In genomic region chr19:51726049-51726448, GRCh38 we compare ENCODE assay signal across 13 cellular contexts. TPM values are rescaled to one million over a fixed set of nuclear protein-coding genes. Genes with fewer than 3 reads are reported as not detected.
DNase-seq lines count a peak whose midpoint lies in the region; ATAC-seq, FAIRE-seq and TF ChIP-seq lines count a peak whose summit lies in the region.
"Had no signal": no experiment of that assay in that cellular context is flagged by ENCODE, and none has a peak within 500 bp of the region (broad histone marks: within the 10 kb centered on the region; RNA-seq: fewer than 3 reads in every experiment).

No MANE protein-coding gene starts in this region.

- intact Hi-C loops in sciatic nerve (cut with DNase I) = no loop called here
- intact Hi-C loops in HepG2 (cut with micrococcal nuclease; ENCODE audit: unreplicated experiment) = no loop called here

- no peaks in the 10 kb centered on the region for H3K9me3 ChIP-seq in HepG2 (ENCODE audit: low read length)

- FAIRE-seq in HepG2 (lab: Jason Lieb, UNC) = no peak
- FAIRE-seq: G401.6 had no signal

- 22% methylated on average over 11 of the region's 14 CpGs for WGBS in HepG2 (ENCODE audit: low lambda C conversion rate)

- CTCF ChIA-PET in HepG2 (lab: Yijun Ruan, JAX; ENCODE audit: low intra/inter-chr PET ratio, low total read pairs) = no interaction called here

- H3K4me1 Mint-ChIP-seq in GM23338 = peaks cover 28% of the 10 kb centered on the region

- TF ChIP-seq POLR2A in HepG2 (IDR thresholded peaks at IDR 0.05; ENCODE audit: insufficient read depth in 1 of 2, low read depth in 2 of 2, low read length in 2 of 2) = no peak

- DNase-seq in GM23338 (ENCODE audit: low spot score) (peak; percentile 40), astrocyte of the spinal cord (ENCODE audit: low read depth, low spot score) (peak; percentile 40), hippocampal formation (lab: John Stamatoyannopoulos, UW) (peak; percentile 75 to 81), sciatic nerve (ENCODE audit: low spot score) (no peak), HepG2 (ENCODE audit: low spot score) (no peak), ACHN (no peak), NCI-H1694 (lab: John Stamatoyannopoulos, UW) (no peak)
- DNase-seq in stimulated activated CD4-positive, alpha-beta T cell treated with anti-CD3 and anti-CD28 coated beads, Interleukin-1b, Interleukin-23, amount 100 ng/mL, for 48 hours = no peak
- DNase-seq: activated T-cell treated with anti-CD3 and anti-CD28 coated beads, Interleukin-2, amount 50 U/mL, for 48 hours; H7 had no signal

- H3K27me3 ChIP-seq in GM23338 (ENCODE audit: insufficient read depth) (peaks cover 8% of the 10 kb centered on the region; the same call in 1 of the 2 replicates), HepG2 (ENCODE audit: control insufficient read depth in 1 of 2, insufficient read depth in 2 of 2, low read length in 2 of 2) (peaks cover 0 to 34% of the 10 kb centered on the region in 2 experiments)

- peaks cover 12% of the 10 kb centered on the region; the same call in 1 of the 2 replicates for H3K4me1 ChIP-seq in GM23338 (ENCODE audit: insufficient read depth)
- no peaks in the 10 kb centered on the region for H3K4me1 ChIP-seq in HepG2 (ENCODE audit: insufficient read depth, low read length)

- H3K36me3 ChIP-seq in GM23338 (ENCODE audit: insufficient read depth) (no peaks in the 10 kb centered on the region), HepG2 (replicated peaks in 1 of 2; ENCODE audit: control insufficient read depth in 1 of 2, insufficient read depth in 2 of 2, low read length in 2 of 2) (no peaks in the 10 kb centered on the region)

- TF ChIP-seq CTCF in GM23338 (conservative IDR thresholded peaks at IDR 0.05; ENCODE audit: low read depth in 2 of 2) (no peak), astrocyte of the spinal cord (IDR thresholded peaks at IDR 0.05; ENCODE audit: low read depth, low read length) (no peak), HepG2 (CRISPR knock-in tag; IDR thresholded peaks at IDR 0.05) (no peak)

- no peak overlapping the region for H3K4me3 ChIP-seq in GM23338
- no peak overlapping the region for H3K4me3 ChIP-seq in astrocyte of the spinal cord (ENCODE audit: low read depth, low read length)
- no peak overlapping the region for H3K4me3 ChIP-seq in HepG2 (replicated peaks in 1 of 3; ENCODE audit: insufficient read depth in 1 of 3, low read depth in 2 of 3, low read length in 3 of 3)

- no peak overlapping the region for H3K9ac ChIP-seq in HepG2 (ENCODE audit: insufficient read depth, low read depth, low read length)

- ATAC-seq in GM23338 (peak; percentile 77), sciatic nerve (peak; percentile 91), HepG2 (no peak)

- in situ Hi-C loops in astrocyte of the spinal cord (cut with HindIII; ENCODE audit: low sequenced_read_pairs) = no loop called here
- in situ Hi-C loops in HepG2 (cut with HindIII; ENCODE audit: extremely low pct_ligation_motif_present, low pct_unique_long_range_greater_than_20kb) = no loop called here
- in situ Hi-C loops in ACHN (cut with HindIII; ENCODE audit: low pct_ligation_motif_present, low pct_unique_long_range_greater_than_20kb, low sequenced_read_pairs) = no loop called here

- H3K4me3 Mint-ChIP-seq in GM23338 = no peak overlapping the region

- H3K79me2 ChIP-seq in GM23338 (replicated peaks; ENCODE audit: insufficient read depth) (no peaks in the 10 kb centered on the region), HepG2 (ENCODE audit: insufficient read depth, low read length) (no peaks in the 10 kb centered on the region)

- no peak for TF ChIP-seq EP300 in HepG2 (IDR thresholded peaks at IDR 0.05; ENCODE audit: low read depth in 2 of 2, low read length in 2 of 2)
- TF ChIP-seq EP300 in HepG2 (CRISPR knock-in tag; IDR thresholded peaks at IDR 0.05; ENCODE audit: borderline replicate concordance) = no peak

- POLR2A ChIA-PET in HepG2 (lab: Yijun Ruan, JAX) = no interaction called here

- H3K9me2 ChIP-seq in GM23338 (ENCODE audit: insufficient read depth) = no peaks in the 10 kb centered on the region

- H3K27ac Mint-ChIP-seq in GM23338 = no peak overlapping the region
- H3K27ac Mint-ChIP-seq: IgD-negative memory B cell had no signal

- H3K27me3 Mint-ChIP-seq in GM23338 (ENCODE audit: insufficient read depth, low read depth, poor library complexity) = peaks cover 19% of the 10 kb centered on the region

- H2AFZ ChIP-seq in GM23338 (no peak overlapping the region), HepG2 (ENCODE audit: low read length) (no peak overlapping the region)

- H3F3A ChIP-seq in GM23338 (replicated peaks; ENCODE audit: low read depth) = no peaks in the 10 kb centered on the region

- H3K4me2 ChIP-seq in GM23338 = no peak overlapping the region; the same call in 1 of the 2 replicates
- H3K4me2 ChIP-seq in HepG2 (ENCODE audit: low read depth, low read length) = no peak overlapping the region

- no TSS peak for BruUV-seq in HepG2 (replicated peaks; lab: Mats Ljungman, UMichigan)

- peaks cover 7% of the 10 kb centered on the region for H3K36me3 Mint-ChIP-seq in GM23338 (ENCODE audit: low read depth)

- H3K27ac ChIP-seq in GM23338 (ENCODE audit: low read depth) (no peak overlapping the region), HepG2 (ENCODE audit: extremely low read length, insufficient read depth, low read length) (no peak overlapping the region)

- H4K20me1 ChIP-seq in GM23338 (replicated peaks; ENCODE audit: insufficient read depth) (no peaks in the 10 kb centered on the region), HepG2 (ENCODE audit: insufficient read depth, low read length) (no peaks in the 10 kb centered on the region)

- TF ChIP-seq RAD21 in HepG2 (CRISPR knock-in tag; IDR thresholded peaks at IDR 0.05) = no peak

- H3K9me3 Mint-ChIP-seq in GM23338 = peaks cover 23% of the 10 kb centered on the region

RNA-seq across cellular contexts. Expression of gene HAS1, which starts 2.3 kb away (rescaled TPM):
- total RNA-seq in GM23338 (2014; rRNA removed; shearing (Covaris generic)) = 1.8 and 2.0 TPM in 2 replicates
- polyA plus RNA-seq in GM23338 (2016; fragmentation: Nextera tagmentation; extraction: Ambion mirVana) (0.40 and 0.75 TPM in 2 replicates), HepG2 (2011; rRNA removed) (0.12 TPM in 1 of 2 replicates, not detected in the other)
- total RNA-seq in sciatic nerve (0.58 TPM), HepG2 (2016; rRNA removed; fragmentation: Illumina TruSeq; extraction: Trizol) (not detected in 2 replicates)
- total RNA-seq in HepG2 (2016; cell fraction: cytosol; rRNA removed; fragmentation: Illumina TruSeq; extraction: Trizol; ENCODE audit: low read depth) = not detected in 2 replicates
- not detected in 2 replicates for total RNA-seq in HepG2 (2016; cell fraction: insoluble cytoplasmic fraction; rRNA removed; fragmentation: Illumina TruSeq; extraction: Trizol)
- not detected in 2 replicates for total RNA-seq in HepG2 (2016; cell fraction: membrane; rRNA removed; fragmentation: Illumina TruSeq; extraction: Trizol)
- not detected in 2 replicates for total RNA-seq in HepG2 (2016; cell fraction: nucleus; rRNA removed; fragmentation: Illumina TruSeq; extraction: Trizol)
- polyA plus RNA-seq in HepG2 (2011; cell fraction: cytosol; rRNA removed) = not detected in 2 replicates
- not detected in 2 replicates for polyA plus RNA-seq in HepG2 (2011; cell fraction: nucleus; rRNA removed)
- polyA plus RNA-seq in HepG2 (2012) = not detected in 2 replicates
- polyA plus RNA-seq in HepG2 (2016; cell fraction: cytosol; fragmentation: Illumina TruSeq; extraction: Trizol; ENCODE audit: low read depth) = not detected in 2 replicates
- not detected in 2 replicates for polyA plus RNA-seq in HepG2 (2016; cell fraction: insoluble cytoplasmic fraction; fragmentation: Illumina TruSeq; extraction: Trizol; ENCODE audit: low read depth)
- not detected in 2 replicates for polyA plus RNA-seq in HepG2 (2016; cell fraction: membrane; fragmentation: Illumina TruSeq; extraction: Trizol; ENCODE audit: low read depth)
- not detected in 2 replicates for polyA plus RNA-seq in HepG2 (2016; cell fraction: nucleus; fragmentation: Illumina TruSeq; extraction: Trizol; ENCODE audit: insufficient read depth, low read depth)
- polyA minus RNA-seq in HepG2 (2011; rRNA and poly(A)+ RNA removed; ENCODE audit: low replicate concordance) = not detected in 2 replicates
- polyA minus RNA-seq in HepG2 (2011; cell fraction: cytosol; rRNA and poly(A)+ RNA removed) = not detected in 2 replicates
- not detected in 2 replicates for polyA minus RNA-seq in HepG2 (2011; cell fraction: nucleus; rRNA and poly(A)+ RNA removed)
- total RNA-seq: glomerular endothelial cell, H7 had no signal
- polyA plus RNA-seq: IgD-negative memory B cell had no signal

RNA-seq across cellular contexts. Expression of gene FPR1, which starts 25.6 kb away (rescaled TPM):
- not detected in 2 replicates for total RNA-seq in GM23338 (2014; rRNA removed; shearing (Covaris generic))
- polyA plus RNA-seq in GM23338 (2016; fragmentation: Nextera tagmentation; extraction: Ambion mirVana) = not detected in 2 replicates
- total RNA-seq in sciatic nerve = 15.5 TPM
- total RNA-seq in HepG2 (2016; rRNA removed; fragmentation: Illumina TruSeq; extraction: Trizol) = not detected in 2 replicates
- not detected in 2 replicates for total RNA-seq in HepG2 (2016; cell fraction: cytosol; rRNA removed; fragmentation: Illumina TruSeq; extraction: Trizol; ENCODE audit: low read depth)
- not detected in 2 replicates for total RNA-seq in HepG2 (2016; cell fraction: insoluble cytoplasmic fraction; rRNA removed; fragmentation: Illumina TruSeq; extraction: Trizol)
- total RNA-seq in HepG2 (2016; cell fraction: membrane; rRNA removed; fragmentation: Illumina TruSeq; extraction: Trizol) = not detected in 2 replicates
- not detected in 2 replicates for total RNA-seq in HepG2 (2016; cell fraction: nucleus; rRNA removed; fragmentation: Illumina TruSeq; extraction: Trizol)
- polyA plus RNA-seq in HepG2 (2011; rRNA removed) = 0.07 TPM in 1 of 2 replicates, not detected in the other
- 0.03 TPM in 1 of 2 replicates, not detected in the other for polyA plus RNA-seq in HepG2 (2011; cell fraction: cytosol; rRNA removed)
- polyA plus RNA-seq in HepG2 (2011; cell fraction: nucleus; rRNA removed) = not detected in 2 replicates
- polyA plus RNA-seq in HepG2 (2012) = 0.27 TPM in 1 of 2 replicates, not detected in the other
- polyA plus RNA-seq in HepG2 (2016; cell fraction: cytosol; fragmentation: Illumina TruSeq; extraction: Trizol; ENCODE audit: low read depth) = not detected in 2 replicates
- polyA plus RNA-seq in HepG2 (2016; cell fraction: insoluble cytoplasmic fraction; fragmentation: Illumina TruSeq; extraction: Trizol; ENCODE audit: low read depth) = not detected in 2 replicates
- not detected in 2 replicates for polyA plus RNA-seq in HepG2 (2016; cell fraction: membrane; fragmentation: Illumina TruSeq; extraction: Trizol; ENCODE audit: low read depth)
- polyA plus RNA-seq in HepG2 (2016; cell fraction: nucleus; fragmentation: Illumina TruSeq; extraction: Trizol; ENCODE audit: insufficient read depth, low read depth) = not detected in 2 replicates
- not detected in 2 replicates for polyA minus RNA-seq in HepG2 (2011; rRNA and poly(A)+ RNA removed; ENCODE audit: low replicate concordance)
- not detected in 2 replicates for polyA minus RNA-seq in HepG2 (2011; cell fraction: cytosol; rRNA and poly(A)+ RNA removed)
- not detected in 2 replicates for polyA minus RNA-seq in HepG2 (2011; cell fraction: nucleus; rRNA and poly(A)+ RNA removed)
- total RNA-seq: glomerular endothelial cell, H7 had no signal

RNA-seq across cellular contexts. Expression of gene SPACA6, which starts 32.9 kb away (rescaled TPM):
- 5.1 and 5.2 TPM in 2 replicates for total RNA-seq in GM23338 (2014; rRNA removed; shearing (Covaris generic))
- polyA plus RNA-seq in GM23338 (2016; fragmentation: Nextera tagmentation; extraction: Ambion mirVana) (8.2 and 11.5 TPM in 2 replicates), HepG2 (2011; rRNA removed) (1.4 and 2.3 TPM in 2 replicates)
- total RNA-seq in sciatic nerve (47.7 TPM), HepG2 (2016; rRNA removed; fragmentation: Illumina TruSeq; extraction: Trizol) (0.53 and 2.2 TPM in 2 replicates)
- total RNA-seq in HepG2 (2016; cell fraction: cytosol; rRNA removed; fragmentation: Illumina TruSeq; extraction: Trizol; ENCODE audit: low read depth) = 1.1 and 1.9 TPM in 2 replicates
- 2.6 TPM in 1 of 2 replicates, not detected in the other for total RNA-seq in HepG2 (2016; cell fraction: insoluble cytoplasmic fraction; rRNA removed; fragmentation: Illumina TruSeq; extraction: Trizol)
- 0.53 and 1.2 TPM in 2 replicates for total RNA-seq in HepG2 (2016; cell fraction: membrane; rRNA removed; fragmentation: Illumina TruSeq; extraction: Trizol)
- 2.1 and 4.9 TPM in 2 replicates for total RNA-seq in HepG2 (2016; cell fraction: nucleus; rRNA removed; fragmentation: Illumina TruSeq; extraction: Trizol)
- polyA plus RNA-seq in HepG2 (2011; cell fraction: cytosol; rRNA removed) = 0.26 and 0.76 TPM in 2 replicates
- 12.4 and 14.0 TPM in 2 replicates for polyA plus RNA-seq in HepG2 (2011; cell fraction: nucleus; rRNA removed)
- 2.2 and 3.3 TPM in 2 replicates for polyA plus RNA-seq in HepG2 (2012)
- polyA plus RNA-seq in HepG2 (2016; cell fraction: cytosol; fragmentation: Illumina TruSeq; extraction: Trizol; ENCODE audit: low read depth) = 0.78 and 0.85 TPM in 2 replicates
- polyA plus RNA-seq in HepG2 (2016; cell fraction: insoluble cytoplasmic fraction; fragmentation: Illumina TruSeq; extraction: Trizol; ENCODE audit: low read depth) = 0.48 and 0.82 TPM in 2 replicates
- polyA plus RNA-seq in HepG2 (2016; cell fraction: membrane; fragmentation: Illumina TruSeq; extraction: Trizol; ENCODE audit: low read depth) = 0.42 and 1.5 TPM in 2 replicates
- polyA plus RNA-seq in HepG2 (2016; cell fraction: nucleus; fragmentation: Illumina TruSeq; extraction: Trizol; ENCODE audit: insufficient read depth, low read depth) = 9.6 and 9.8 TPM in 2 replicates
- 1.8 and 1.9 TPM in 2 replicates for polyA minus RNA-seq in HepG2 (2011; rRNA and poly(A)+ RNA removed; ENCODE audit: low replicate concordance)
- polyA minus RNA-seq in HepG2 (2011; cell fraction: cytosol; rRNA and poly(A)+ RNA removed) = not detected in 2 replicates
- polyA minus RNA-seq in HepG2 (2011; cell fraction: nucleus; rRNA and poly(A)+ RNA removed) = 6.3 and 6.8 TPM in 2 replicates

RNA-seq across cellular contexts. Expression of gene FPR2, which starts 34.9 kb away (rescaled TPM):
- not detected in 2 replicates for total RNA-seq in GM23338 (2014; rRNA removed; shearing (Covaris generic))
- polyA plus RNA-seq in GM23338 (2016; fragmentation: Nextera tagmentation; extraction: Ambion mirVana) (not detected in 2 replicates), HepG2 (2011; rRNA removed) (not detected in 2 replicates)
- total RNA-seq in sciatic nerve (2.4 TPM), HepG2 (2016; rRNA removed; fragmentation: Illumina TruSeq; extraction: Trizol) (not detected in 2 replicates)
- total RNA-seq in HepG2 (2016; cell fraction: cytosol; rRNA removed; fragmentation: Illumina TruSeq; extraction: Trizol; ENCODE audit: low read depth) = not detected in 2 replicates
- not detected in 2 replicates for total RNA-seq in HepG2 (2016; cell fraction: insoluble cytoplasmic fraction; rRNA removed; fragmentation: Illumina TruSeq; extraction: Trizol)
- not detected in 2 replicates for total RNA-seq in HepG2 (2016; cell fraction: membrane; rRNA removed; fragmentation: Illumina TruSeq; extraction: Trizol)
- not detected in 2 replicates for total RNA-seq in HepG2 (2016; cell fraction: nucleus; rRNA removed; fragmentation: Illumina TruSeq; extraction: Trizol)
- polyA plus RNA-seq in HepG2 (2011; cell fraction: cytosol; rRNA removed) = not detected in 2 replicates
- polyA plus RNA-seq in HepG2 (2011; cell fraction: nucleus; rRNA removed) = not detected in 2 replicates
- not detected in 2 replicates for polyA plus RNA-seq in HepG2 (2012)
- not detected in 2 replicates for polyA plus RNA-seq in HepG2 (2016; cell fraction: cytosol; fragmentation: Illumina TruSeq; extraction: Trizol; ENCODE audit: low read depth)
- not detected in 2 replicates for polyA plus RNA-seq in HepG2 (2016; cell fraction: insoluble cytoplasmic fraction; fragmentation: Illumina TruSeq; extraction: Trizol; ENCODE audit: low read depth)
- not detected in 2 replicates for polyA plus RNA-seq in HepG2 (2016; cell fraction: membrane; fragmentation: Illumina TruSeq; extraction: Trizol; ENCODE audit: low read depth)
- polyA plus RNA-seq in HepG2 (2016; cell fraction: nucleus; fragmentation: Illumina TruSeq; extraction: Trizol; ENCODE audit: insufficient read depth, low read depth) = not detected in 2 replicates
- not detected in 2 replicates for polyA minus RNA-seq in HepG2 (2011; rRNA and poly(A)+ RNA removed; ENCODE audit: low replicate concordance)
- not detected in 2 replicates for polyA minus RNA-seq in HepG2 (2011; cell fraction: cytosol; rRNA and poly(A)+ RNA removed)
- polyA minus RNA-seq in HepG2 (2011; cell fraction: nucleus; rRNA and poly(A)+ RNA removed) = not detected in 2 replicates
- total RNA-seq: glomerular endothelial cell, H7 had no signal
- polyA plus RNA-seq: IgD-negative memory B cell had no signal

Comparison
In these comparisons a context has a peak if more than half of its experiments do, and no peak if none do; other contexts are left out.
1. DNase-seq: peak in GM23338 (single experiment), astrocyte of the spinal cord (single experiment) and hippocampal formation (2 of 2); none in sciatic nerve (single experiment), HepG2 (single experiment), ACHN (single experiment), stimulated activated CD4-positive, alpha-beta T cell treated with anti-CD3 and anti-CD28 coated beads, Interleukin-1b, Interleukin-23, amount 100 ng/mL, for 48 hours (single experiment) and NCI-H1694 (single experiment).
2. RNA of gene FPR1, which starts 25.6 kb away (total RNA-seq): 15.5 TPM in sciatic nerve (single experiment); not detected in GM23338 and not detected in HepG2; every median in the first group is over 10 times any median in the second.